In genomic region chr5:134511796-134512660, GRCh38 we compare ENCODE assay signal across 1 cellular context.
TF ChIP-seq lines count a peak whose summit lies in the region.

No MANE protein-coding gene starts in this region.

TF ChIP-seq in HepG2, 621 proteins besides CTCF, POLR2A, EP300 and RAD21 (continued from another document and continues in another):
- TF ChIP-seq KIAA2018 (CRISPR knock-in tag; IDR thresholded peaks at IDR 0.05; ENCODE audit: borderline replicate concordance) (no peak), TBL1XR1 (IDR thresholded peaks at IDR 0.05; ENCODE audit: borderline replicate concordance, low read length, partially characterized antibody) (peak; percentile 52), ZSCAN29 (CRISPR knock-in tag; conservative IDR thresholded peaks at IDR 0.05) (no peak), ZNF383 (CRISPR knock-in tag; IDR thresholded peaks at IDR 0.05; ENCODE audit: borderline replicate concordance) (no peak), ZNF691 (CRISPR knock-in tag; IDR thresholded peaks at IDR 0.05; ENCODE audit: borderline replicate concordance, low read depth) (0 out of 2 replicates have a peak, but pooled peaks have one; percentile 14), ZNF441 (CRISPR knock-in tag; IDR thresholded peaks at IDR 0.05; ENCODE audit: borderline replicate concordance) (no peak), CSRNP2 (CRISPR knock-in tag; conservative IDR thresholded peaks at IDR 0.05; ENCODE audit: low read depth) (no peak), GMEB2 (CRISPR knock-in tag; IDR thresholded peaks at IDR 0.05; ENCODE audit: low read depth) (no peak), ZNF660 (CRISPR knock-in tag; IDR thresholded peaks at IDR 0.05; ENCODE audit: borderline replicate concordance, low read depth) (no peak), ZNF34 (CRISPR knock-in tag; IDR thresholded peaks at IDR 0.05; ENCODE audit: borderline replicate concordance) (no peak), FOXP1 (IDR thresholded peaks at IDR 0.05) (no peak), FOXP1 (CRISPR knock-in tag; IDR thresholded peaks at IDR 0.05) (no peak), ZC3H4 (CRISPR knock-in tag; IDR thresholded peaks at IDR 0.05; ENCODE audit: borderline replicate concordance) (0 out of 2 replicates have a peak, but pooled peaks have one; percentile 22), NFKBIZ (CRISPR knock-in tag; IDR thresholded peaks at IDR 0.05) (peak; percentile 20; the same call in 1 of the 2 replicates), ZNF713 (CRISPR knock-in tag; IDR thresholded peaks at IDR 0.05) (no peak), ZNF33A (CRISPR knock-in tag; IDR thresholded peaks at IDR 0.05; ENCODE audit: borderline replicate concordance) (no peak), SMC3 (IDR thresholded peaks at IDR 0.05; ENCODE audit: low read length) (peak; percentile 59), AHR (CRISPR knock-in tag; IDR thresholded peaks at IDR 0.05) (no peak), PRDM10 (CRISPR knock-in tag; IDR thresholded peaks at IDR 0.05; ENCODE audit: low read depth) (peak; percentile 19; the same call in 1 of the 2 replicates), REST (IDR thresholded peaks at IDR 0.05; ENCODE audit: borderline replicate concordance in 1 of 2, low read depth in 1 of 2, low read length in 2 of 2) (no peak), ZNF362 (CRISPR knock-in tag; IDR thresholded peaks at IDR 0.05; ENCODE audit: borderline replicate concordance) (no peak), ZBTB46 (CRISPR knock-in tag; IDR thresholded peaks at IDR 0.05; ENCODE audit: borderline replicate concordance) (no peak), RNF219 (CRISPR knock-in tag; IDR thresholded peaks at IDR 0.05) (no peak), SMAD3 (CRISPR knock-in tag; IDR thresholded peaks at IDR 0.05) (0 out of 2 replicates have a peak, but pooled peaks have one; percentile 39), HOXA5 (CRISPR knock-in tag; IDR thresholded peaks at IDR 0.05) (0 out of 2 replicates have a peak, but pooled peaks have one; percentile 39), ZNF337 (CRISPR knock-in tag; IDR thresholded peaks at IDR 0.05; ENCODE audit: borderline replicate concordance, low read depth) (no peak; the same call in 1 of the 2 replicates), KMT2B (CRISPR knock-in tag; IDR thresholded peaks at IDR 0.05) (no peak)
